8 cellular contexts compared by ENCODE assay signal in genomic region chr22:37741312-37741795, GRCh38. TPM values are rescaled to one million over a fixed set of nuclear protein-coding genes. Genes with fewer than 3 reads are reported as not detected.
DNase-seq lines count a peak whose midpoint lies in the region; TF ChIP-seq lines count a peak whose summit lies in the region.

No MANE protein-coding gene starts in this region.

- H3K4me3 ChIP-seq in kidney epithelial cell (ENCODE audit: low read depth, low read length) = no peak overlapping the region

- in situ Hi-C loops in ACHN (cut with HindIII; ENCODE audit: low pct_ligation_motif_present, low pct_unique_long_range_greater_than_20kb, low sequenced_read_pairs) = no loop called here

- TF ChIP-seq CTCF in kidney epithelial cell (IDR thresholded peaks at IDR 0.05; ENCODE audit: insufficient read depth, low read length, poor library complexity, severe bottlenecking) (no peak), GM20000 (IDR thresholded peaks at IDR 0.05; ENCODE audit: extremely low read depth, missing control alignments) (no peak)

- no peaks in the 10 kb centered on the region for H3K27me3 ChIP-seq in kidney epithelial cell (ENCODE audit: control insufficient read depth, insufficient read depth, low read length)

- H3K36me3 ChIP-seq in kidney epithelial cell (ENCODE audit: control insufficient read depth, insufficient read depth, low read length) = no peaks in the 10 kb centered on the region

- DNase-seq in AG08395 (ENCODE audit: low spot score) (peak; percentile 94), MV-4-11 (lab: John Stamatoyannopoulos, UW) (peak; percentile 89), amniotic stem cell (lab: John Stamatoyannopoulos, UW) (peak; percentile 38), kidney epithelial cell (ENCODE audit: low read depth) (peak; percentile 67), ureter (ENCODE audit: low spot score) (peak; percentile 85), midbrain (lab: John Stamatoyannopoulos, UW) (no peak), GM20000 (ENCODE audit: low spot score) (no peak), ACHN (no peak)

RNA-seq across cellular contexts. Expression of gene TRIOBP, which starts 44.5 kb away (rescaled TPM):
- total RNA-seq in kidney epithelial cell = 62.8 and 68.9 TPM in 2 replicates
- 108 TPM for total RNA-seq in ureter

RNA-seq across cellular contexts. Expression of gene NOL12, which starts 55.2 kb away (rescaled TPM):
- total RNA-seq in kidney epithelial cell (46.2 and 59.0 TPM in 2 replicates), ureter (36.8 TPM)

Comparison
In these comparisons a context has a peak if more than half of its experiments do, and no peak if none do; other contexts are left out.
1. DNase-seq: peak in AG08395 (single experiment), MV-4-11 (single experiment), amniotic stem cell (single experiment), kidney epithelial cell (single experiment) and ureter (single experiment); none in midbrain (single experiment), GM20000 (single experiment) and ACHN (single experiment).